In the genomic region with DNA sequence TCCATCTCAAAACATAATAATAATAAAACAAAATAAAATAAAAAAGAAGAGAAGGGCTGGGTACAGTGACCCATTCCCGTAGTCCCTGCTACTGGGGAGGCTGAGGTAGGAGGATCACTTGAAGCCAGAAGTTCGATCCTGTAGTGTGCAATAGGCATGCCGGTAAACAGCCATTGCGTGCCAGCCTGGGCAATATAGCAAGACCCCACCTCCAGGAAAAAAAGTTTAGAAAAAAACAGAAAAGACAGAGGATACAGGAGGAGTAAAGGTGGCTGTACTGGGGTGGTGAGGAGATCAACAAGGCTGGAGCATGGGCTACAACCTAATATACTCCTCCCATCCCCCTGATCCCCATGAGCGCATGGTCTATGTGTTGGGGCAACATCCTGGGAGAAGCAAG, we compare ENCODE assay signal across 31 cellular contexts.
"Had no signal": no experiment of that assay in that cellular context is flagged by ENCODE, and none has a peak within 500 bp of the region (broad histone marks: within the 10 kb centered on the region; RNA-seq: fewer than 3 reads in every experiment).

No MANE protein-coding gene starts in this region.

- H3K27ac ChIP-seq: brain microvascular endothelial cell, RWPE1, VCaP had no signal

- H3K27me3 ChIP-seq: brain microvascular endothelial cell, MG63 had no signal

- H3K36me3 ChIP-seq: brain microvascular endothelial cell, MG63 had no signal

- H3K4me3 ChIP-seq: MG63, PC-9 had no signal

- H2AFZ ChIP-seq: PC-9 had no signal

- DNase-seq: activated CD4-positive, alpha-beta T cell treated with anti-CD3 and anti-CD28 coated beads, Interleukin-2, amount 10 ng/mL, durations not matched to agents 24 days and 14 days; activated CD4-positive, alpha-beta T cell treated with anti-CD3 and anti-CD28 coated beads, Interleukin-2, amount 50 U/mL, for 4 hours; activated CD4-positive, CD25-positive, alpha-beta regulatory T cell; activated CD8-positive, alpha-beta T cell treated with anti-CD3 and anti-CD28 coated beads for 36 hours; activated effector memory CD4-positive, alpha-beta T cell treated with anti-CD3 and anti-CD28 coated beads, Interleukin-2, amount 50 U/mL, for 16 hours; activated naive CD4-positive, alpha-beta T cell; activated naive CD4-positive, alpha-beta T cell treated with anti-CD3 and anti-CD28 coated beads, Interleukin-2, amount 50 U/mL, for 16 hours; activated naive CD8-positive, alpha-beta T cell treated with anti-CD3 and anti-CD28 coated beads for 36 hours; activated T-cell treated with anti-CD3 and anti-CD28 coated beads, Interleukin-2, amount 50 U/mL, for 1 hour; activated T-cell treated with anti-CD3 and anti-CD28 coated beads, Interleukin-2, amount 50 U/mL, for 72 hours; amniotic stem cell; aorta; brain microvascular endothelial cell; Kasumi-1; MG63; NCI-H1048; NCI-H1105 treated with DMSO at 0.1 percent for 48 hours; NCI-H1436; NCI-H1694; NCI-H1930; NCI-H345; NCI-H524 treated with DMSO at 0.1 percent for 48 hours; PC-9; SIG-M5; SW 1271; T-helper 1 cell; T-helper 2 cell; T-helper 9 cell had no signal

- FAIRE-seq: RCC 7860 had no signal

- H3K9me3 ChIP-seq: MG63 had no signal
